Comparison of ENCODE assay signal across 8 cellular contexts in the genomic region with DNA sequence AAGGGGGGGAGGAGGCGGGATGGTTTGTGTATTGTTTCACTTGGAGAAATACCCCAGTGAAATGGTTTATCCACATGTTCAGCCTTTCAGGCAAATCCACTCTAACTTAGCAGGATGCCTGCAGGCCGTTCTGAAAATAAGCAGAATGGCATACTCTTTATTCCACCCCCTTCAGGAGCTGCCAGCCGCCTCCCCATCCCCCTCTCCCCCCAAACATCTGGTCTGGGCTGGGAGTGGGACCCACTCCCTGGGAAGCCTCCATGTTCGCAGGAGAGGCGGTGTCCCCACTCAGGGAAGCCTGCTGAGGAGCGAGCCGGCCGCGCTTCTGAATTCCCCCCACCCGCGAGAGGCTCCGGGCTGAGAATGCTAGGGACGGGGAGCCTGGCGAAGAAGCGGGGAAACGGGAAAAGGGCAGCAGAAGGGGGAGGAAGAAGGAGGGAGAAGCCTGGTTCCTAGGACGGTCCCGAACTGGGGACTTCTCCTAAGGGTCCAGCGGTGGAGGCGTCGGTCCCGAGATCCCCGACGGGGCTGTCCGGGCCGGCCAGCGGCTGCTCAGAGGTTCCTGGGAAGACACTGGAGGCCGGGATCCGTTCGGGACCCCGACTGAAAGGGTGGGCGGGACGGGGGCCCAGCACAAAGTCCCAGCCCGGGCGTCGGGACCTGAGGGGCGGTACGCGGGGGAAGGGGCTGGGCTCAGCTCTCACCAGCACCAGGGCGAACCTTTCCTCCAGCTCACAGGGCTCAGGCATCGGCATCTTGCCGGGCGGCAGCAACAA. TPM values are rescaled to one million over a fixed set of nuclear protein-coding genes. Genes with fewer than 3 reads are reported as not detected.
DNase-seq lines count a peak whose midpoint lies in the region; ATAC-seq and TF ChIP-seq lines count a peak whose summit lies in the region.

No MANE protein-coding gene starts in this region.

- peak overlapping the region; percentile 89; the same call in 1 of the 2 replicates for H3K27ac ChIP-seq in HEK293 (ENCODE audit: extremely low read depth, low read depth, low read length)
- H3K27ac ChIP-seq in ovary, result peak overlapping the region; percentile 82 to 97

- ATAC-seq in activated naive CD4-positive, alpha-beta T cell treated with anti-CD3 and anti-CD28 coated beads, Interleukin-2, amount 50 U/mL, for 72 hours, result peak; percentile 21 to 44

- POLR2A ChIA-PET in HEK293 (lab: Yijun Ruan, JAX), result interaction anchor here (0.6 to 2.0 kb wide), 3 partner anchors 43 to 180 kb away, joined by 3 to 5 read pairs (median 4); no protein-coding TSS in a partner anchor

- no peaks in the 10 kb centered on the region for H3K27me3 ChIP-seq in ovary

- no peak for TF ChIP-seq EP300 in ovary (IDR thresholded peaks at IDR 0.05)

- H3K9me3 Mint-ChIP-seq in activated naive CD4-positive, alpha-beta T cell treated with anti-CD3 and anti-CD28 coated beads, Interleukin-2, amount 50 U/mL, for 72 hours, result no peaks in the 10 kb centered on the region

- H3K4me1 ChIP-seq in HEK293 (ENCODE audit: control insufficient read depth, insufficient read depth, low read length) (peaks cover 5% of the 10 kb centered on the region), ovary (ENCODE audit: insufficient read depth) (peaks cover 14% of the 10 kb centered on the region)

- no peaks in the 10 kb centered on the region for H3K36me3 Mint-ChIP-seq in activated naive CD4-positive, alpha-beta T cell treated with anti-CD3 and anti-CD28 coated beads, Interleukin-2, amount 50 U/mL, for 72 hours

- H3K4me3 ChIP-seq in GM08714 (ENCODE audit: low read length), result peak overlapping the region; percentile 95
- peak overlapping the region; percentile 65 for H3K4me3 ChIP-seq in HEK293 (ENCODE audit: low read depth, low read length)
- peak overlapping the region; percentile 97 for H3K4me3 ChIP-seq in ovary

- TF ChIP-seq POLR2A in ovary (IDR thresholded peaks at IDR 0.05), result no peak

- peak; percentile 46 for DNase-seq in NCI-H2171 treated with DMSO at 0.1 percent for 48 hours (lab: John Stamatoyannopoulos, UW)
- DNase-seq in activated naive CD4-positive, alpha-beta T cell treated with anti-CD3 and anti-CD28 coated beads, Interleukin-2, amount 50 U/mL, for 72 hours (ENCODE audit: low spot score in 2 of 2), result peak; percentile 17 to 57
- DNase-seq in cardiac septum (ENCODE audit: low spot score), result peak; percentile 80
- DNase-seq in ovary, result peak; percentile 56 to 72 (median 65)
- no peak for DNase-seq in NCI-H2029 (lab: John Stamatoyannopoulos, UW)
- DNase-seq in MV-4-11 (lab: John Stamatoyannopoulos, UW), result no peak

- peak overlapping the region; percentile 86 to 90 for H3K27ac Mint-ChIP-seq in activated naive CD4-positive, alpha-beta T cell treated with anti-CD3 and anti-CD28 coated beads, Interleukin-2, amount 50 U/mL, for 72 hours

- H3K9me3 ChIP-seq in HEK293 (ENCODE audit: control insufficient read depth, insufficient read depth, low read depth, low read length), result no peaks in the 10 kb centered on the region
- no peaks in the 10 kb centered on the region for H3K9me3 ChIP-seq in ovary

- H3K36me3 ChIP-seq in HEK293 (ENCODE audit: control insufficient read depth in 2 of 2, insufficient read depth in 1 of 2, low read length in 2 of 2) (no peaks in the 10 kb centered on the region), ovary (no peaks in the 10 kb centered on the region)

- WGBS in ovary, 3 donors, result 0 to 1% (median 1%) methylated on average over 27 to 43 of the region's 43 CpGs

- CTCF ChIA-PET in HEK293 (lab: Yijun Ruan, JAX), result interaction anchor here (0.7 to 4.0 kb wide), 8 partner anchors 11 to 70 kb away, joined by 3 to 30 read pairs (median 4); a partner anchor contains a TSS

- intact Hi-C loops in cardiac septum (cut with DNase I) (loop anchor here (1.0 to 2.0 kb wide), 2 partner anchors 32 to 62 kb away; no protein-coding TSS in a partner anchor), ovary (cut with DNase I) (loop anchor here (1.0 to 5.0 kb wide), 4 partner anchors 33 to 62 kb away; no protein-coding TSS in a partner anchor)

- TF ChIP-seq CTCF in HEK293 (tag by site-specific recombination; IDR thresholded peaks at IDR 0.05) (no peak), ovary (IDR thresholded peaks at IDR 0.05) (no peak)

TF ChIP-seq in HEK293, 187 proteins besides CTCF, POLR2A, EP300 and RAD21 (continues in another document):
- TF ChIP-seq ZNF623 (tag by site-specific recombination; IDR thresholded peaks at IDR 0.05) (no peak), ZNF792 (tag by site-specific recombination; IDR thresholded peaks at IDR 0.05) (no peak), ZNF777 (tag by site-specific recombination; IDR thresholded peaks at IDR 0.05; ENCODE audit: borderline replicate concordance) (peak; percentile 13; the same call in 1 of the 2 replicates), HOXC10 (CRISPR knock-in tag; IDR thresholded peaks at IDR 0.05) (no peak), ZIC2 (tag by site-specific recombination; IDR thresholded peaks at IDR 0.05) (no peak; the same call in 1 of the 2 replicates), ZNF776 (tag by site-specific recombination; IDR thresholded peaks at IDR 0.05; ENCODE audit: borderline replicate concordance) (no peak), REPIN1 (tag by site-specific recombination; IDR thresholded peaks at IDR 0.05; ENCODE audit: low read depth) (no peak), ZNF302 (tag by site-specific recombination; IDR thresholded peaks at IDR 0.05; ENCODE audit: low read depth) (no peak), SP2 (tag by site-specific recombination; IDR thresholded peaks at IDR 0.05) (peak; percentile 55), ZNF423 (tag by site-specific recombination; IDR thresholded peaks at IDR 0.05) (no peak), ZBTB21 (tag by site-specific recombination; IDR thresholded peaks at IDR 0.05) (no peak), YY1 (tag by site-specific recombination; IDR thresholded peaks at IDR 0.05) (no peak), ZNF138 (tag by site-specific recombination; IDR thresholded peaks at IDR 0.05; ENCODE audit: borderline replicate concordance) (no peak)
- TF ChIP-seq, protein P1, sequence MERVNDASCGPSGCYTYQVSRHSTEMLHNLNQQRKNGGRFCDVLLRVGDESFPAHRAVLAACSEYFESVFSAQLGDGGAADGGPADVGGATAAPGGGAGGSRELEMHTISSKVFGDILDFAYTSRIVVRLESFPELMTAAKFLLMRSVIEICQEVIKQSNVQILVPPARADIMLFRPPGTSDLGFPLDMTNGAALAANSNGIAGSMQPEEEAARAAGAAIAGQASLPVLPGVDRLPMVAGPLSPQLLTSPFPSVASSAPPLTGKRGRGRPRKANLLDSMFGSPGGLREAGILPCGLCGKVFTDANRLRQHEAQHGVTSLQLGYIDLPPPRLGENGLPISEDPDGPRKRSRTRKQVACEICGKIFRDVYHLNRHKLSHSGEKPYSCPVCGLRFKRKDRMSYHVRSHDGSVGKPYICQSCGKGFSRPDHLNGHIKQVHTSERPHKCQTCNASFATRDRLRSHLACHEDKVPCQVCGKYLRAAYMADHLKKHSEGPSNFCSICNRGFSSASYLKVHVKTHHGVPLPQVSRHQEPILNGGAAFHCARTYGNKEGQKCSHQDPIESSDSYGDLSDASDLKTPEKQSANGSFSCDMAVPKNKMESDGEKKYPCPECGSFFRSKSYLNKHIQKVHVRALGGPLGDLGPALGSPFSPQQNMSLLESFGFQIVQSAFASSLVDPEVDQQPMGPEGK (tag by site-specific recombination; IDR thresholded peaks at IDR 0.05), result peak; percentile 18
- TF ChIP-seq, protein P2, sequence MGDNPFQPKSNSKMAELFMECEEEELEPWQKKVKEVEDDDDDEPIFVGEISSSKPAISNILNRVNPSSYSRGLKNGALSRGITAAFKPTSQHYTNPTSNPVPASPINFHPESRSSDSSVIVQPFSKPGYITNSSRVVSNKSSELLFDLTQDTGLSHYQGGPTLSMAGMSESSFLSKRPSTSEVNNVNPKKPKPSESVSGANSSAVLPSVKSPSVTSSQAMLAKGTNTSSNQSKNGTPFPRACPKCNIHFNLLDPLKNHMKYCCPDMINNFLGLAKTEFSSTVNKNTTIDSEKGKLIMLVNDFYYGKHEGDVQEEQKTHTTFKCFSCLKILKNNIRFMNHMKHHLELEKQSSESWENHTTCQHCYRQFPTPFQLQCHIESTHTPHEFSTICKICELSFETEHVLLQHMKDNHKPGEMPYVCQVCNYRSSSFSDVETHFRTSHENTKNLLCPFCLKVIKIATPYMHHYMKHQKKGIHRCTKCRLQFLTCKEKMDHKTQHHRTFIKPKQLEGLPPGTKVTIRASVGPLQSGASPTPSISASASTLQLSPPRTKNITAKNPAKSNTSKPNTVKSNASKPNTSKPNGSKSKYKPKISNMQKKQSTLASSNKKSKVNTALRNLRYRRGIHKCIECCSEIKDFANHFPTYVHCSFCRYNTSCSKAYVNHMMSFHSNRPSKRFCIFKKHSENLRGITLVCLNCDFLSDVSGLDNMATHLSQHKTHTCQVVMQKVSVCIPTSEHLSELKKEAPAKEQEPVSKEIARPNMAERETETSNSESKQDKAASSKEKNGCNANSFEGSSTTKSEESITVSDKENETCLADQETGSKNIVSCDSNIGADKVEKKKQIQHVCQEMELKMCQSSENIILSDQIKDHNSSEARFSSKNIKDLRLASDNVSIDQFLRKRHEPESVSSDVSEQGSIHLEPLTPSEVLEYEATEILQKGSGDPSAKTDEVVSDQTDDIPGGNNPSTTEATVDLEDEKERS (tag by site-specific recombination; IDR thresholded peaks at IDR 0.05), result no peak
- TF ChIP-seq, protein P3, sequence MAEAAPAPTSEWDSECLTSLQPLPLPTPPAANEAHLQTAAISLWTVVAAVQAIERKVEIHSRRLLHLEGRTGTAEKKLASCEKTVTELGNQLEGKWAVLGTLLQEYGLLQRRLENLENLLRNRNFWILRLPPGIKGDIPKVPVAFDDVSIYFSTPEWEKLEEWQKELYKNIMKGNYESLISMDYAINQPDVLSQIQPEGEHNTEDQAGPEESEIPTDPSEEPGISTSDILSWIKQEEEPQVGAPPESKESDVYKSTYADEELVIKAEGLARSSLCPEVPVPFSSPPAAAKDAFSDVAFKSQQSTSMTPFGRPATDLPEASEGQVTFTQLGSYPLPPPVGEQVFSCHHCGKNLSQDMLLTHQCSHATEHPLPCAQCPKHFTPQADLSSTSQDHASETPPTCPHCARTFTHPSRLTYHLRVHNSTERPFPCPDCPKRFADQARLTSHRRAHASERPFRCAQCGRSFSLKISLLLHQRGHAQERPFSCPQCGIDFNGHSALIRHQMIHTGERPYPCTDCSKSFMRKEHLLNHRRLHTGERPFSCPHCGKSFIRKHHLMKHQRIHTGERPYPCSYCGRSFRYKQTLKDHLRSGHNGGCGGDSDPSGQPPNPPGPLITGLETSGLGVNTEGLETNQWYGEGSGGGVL (tag by site-specific recombination; IDR thresholded peaks at IDR 0.05), result peak; percentile 92

RNA-seq across cellular contexts. Expression of a gene that starts 0.7 kb away (rescaled TPM):
- total RNA-seq in activated naive CD4-positive, alpha-beta T cell treated with anti-CD3 and anti-CD28 coated beads, Interleukin-2, amount 50 U/mL, for 72 hours, result 10 to 100 TPM; 25.9 to 27.6 TPM
- 19.8 TPM for total RNA-seq in cardiac septum
- total RNA-seq in ovary, result 10 to 100 TPM; 15.7 to 58.1 (median 40.0) TPM
- 10 to 100 TPM; 21.4 to 26.3 TPM for polyA plus RNA-seq in ovary

RNA-seq across cellular contexts. Expression of a gene that starts 34.8 kb away (rescaled TPM):
- total RNA-seq in activated naive CD4-positive, alpha-beta T cell treated with anti-CD3 and anti-CD28 coated beads, Interleukin-2, amount 50 U/mL, for 72 hours, result 100 to 1,000 TPM; 361 to 467 TPM
- total RNA-seq in cardiac septum (191 TPM), ovary (100 to 1,000 TPM; 203 to 430 (median 335) TPM)
- polyA plus RNA-seq in ovary, result 100 to 1,000 TPM; 254 to 677 TPM

Comparison
In these comparisons a context has a peak if more than half of its experiments do, and no peak if none do; other contexts are left out.
1. DNase-seq: peak in NCI-H2171 treated with DMSO at 0.1 percent for 48 hours (single experiment), activated naive CD4-positive, alpha-beta T cell treated with anti-CD3 and anti-CD28 coated beads, Interleukin-2, amount 50 U/mL, for 72 hours (2 of 2), cardiac septum (single experiment) and ovary (5 of 5); none in NCI-H2029 (single experiment) and MV-4-11 (single experiment).
2. Peak in every context shown above with its lines, with median percentiles within 50 percentile points of each other: H3K4me3 ChIP-seq.